In genomic region chr9:11149065-11149464, GRCh38 we compare ENCODE assay signal across 23 cellular contexts.
DNase-seq lines count a peak whose midpoint lies in the region; ATAC-seq and TF ChIP-seq lines count a peak whose summit lies in the region.
"Had no signal": no experiment of that assay in that cellular context is flagged by ENCODE, and none has a peak within 500 bp of the region (broad histone marks: within the 10 kb centered on the region; RNA-seq: fewer than 3 reads in every experiment).

No MANE protein-coding gene starts in this region.

- H3K4me3 Mint-ChIP-seq in CD8-positive, alpha-beta T cell, result no peak overlapping the region
- H3K4me3 Mint-ChIP-seq: activated naive CD4-positive, alpha-beta T cell treated with anti-CD3 and anti-CD28 coated beads, Interleukin-2, amount 50 U/mL, for 24 hours; activated T-cell treated with anti-CD3 and anti-CD28 coated beads, Interleukin-2, amount 50 U/mL, for 72 hours; CD4-positive, CD25-positive, alpha-beta regulatory T cell; stimulated activated naive CD8-positive, alpha-beta T cell treated with anti-CD3 and anti-CD28 coated beads, Interleukin-15, Interleukin-2, amounts not matched to agents 100 ng/mL and 50 ng/mL, for 24 hours had no signal

- WGBS in iPS DF 6.9 (ENCODE audit: insufficient coverage, insufficient read length), result no CpG with 5 or more reads among the region's 7 CpGs

- peaks cover 28% of the 10 kb centered on the region for H3K9me3 Mint-ChIP-seq in CD8-positive, alpha-beta T cell

- no peaks in the 10 kb centered on the region for H3K4me1 ChIP-seq in iPS DF 6.9 (ENCODE audit: control insufficient read depth, insufficient read depth, low read length)
- no peaks in the 10 kb centered on the region for H3K4me1 ChIP-seq in CD8-positive, alpha-beta T cell (ENCODE audit: insufficient read depth, low read length)
- H3K4me1 ChIP-seq: psoas muscle, tibial nerve had no signal

- no peaks in the 10 kb centered on the region for H3K27me3 ChIP-seq in iPS DF 6.9 (ENCODE audit: control insufficient read depth, insufficient read depth, low read length)
- H3K27me3 ChIP-seq in CD8-positive, alpha-beta T cell (ENCODE audit: insufficient read depth, low read length), result no peaks in the 10 kb centered on the region
- H3K27me3 ChIP-seq: tibial nerve had no signal

- H3K27ac ChIP-seq in C4-2B (no peak overlapping the region), iPS DF 6.9 (ENCODE audit: low read length) (no peak overlapping the region)
- H3K27ac ChIP-seq in CD8-positive, alpha-beta T cell (ENCODE audit: low read depth, low read length), result no peak overlapping the region
- H3K27ac ChIP-seq: psoas muscle, tibial nerve had no signal

- no peak overlapping the region for H3K27ac Mint-ChIP-seq in CD8-positive, alpha-beta T cell
- H3K27ac Mint-ChIP-seq: activated naive CD4-positive, alpha-beta T cell treated with anti-CD3 and anti-CD28 coated beads, Interleukin-2, amount 50 U/mL, for 24 hours; activated T-cell treated with anti-CD3 and anti-CD28 coated beads, Interleukin-2, amount 50 U/mL, for 72 hours; CD4-positive, CD25-positive, alpha-beta regulatory T cell; stimulated activated naive CD8-positive, alpha-beta T cell treated with anti-CD3 and anti-CD28 coated beads, Interleukin-15, Interleukin-2, amounts not matched to agents 100 ng/mL and 50 ng/mL, for 24 hours had no signal

- intact Hi-C loops in CD8-positive, alpha-beta T cell (cut with DNase I, micrococcal nuclease), result no loop called here
- intact Hi-C loops in left cardiac atrium (cut with DNase I), result no loop called here

- no peaks in the 10 kb centered on the region for H3K9me3 ChIP-seq in iPS DF 6.9 (ENCODE audit: control insufficient read depth, insufficient read depth, low read length)
- H3K9me3 ChIP-seq in CD8-positive, alpha-beta T cell (ENCODE audit: low read length), result no peaks in the 10 kb centered on the region
- H3K9me3 ChIP-seq: psoas muscle, tibial nerve had no signal

- no peak for ATAC-seq in CD8-positive, alpha-beta T cell
- no peak for ATAC-seq in left cardiac atrium
- ATAC-seq: activated T-cell treated with anti-CD3 and anti-CD28 coated beads, Interleukin-2, amount 50 U/mL, for 72 hours; HCT116; left ventricle myocardium superior; psoas muscle had no signal

- H3K4me3 ChIP-seq in iPS DF 6.9 (ENCODE audit: low read length), result no peak overlapping the region
- H3K4me3 ChIP-seq in CD8-positive, alpha-beta T cell (ENCODE audit: low read depth, low read length), result no peak overlapping the region
- H3K4me3 ChIP-seq: psoas muscle, smooth muscle cell, tibial nerve had no signal

- CTCF ChIA-PET in CD8-positive, alpha-beta T cell (lab: Charles Lee), result no interaction called here

- no peaks in the 10 kb centered on the region for H3K27me3 Mint-ChIP-seq in CD8-positive, alpha-beta T cell (ENCODE audit: low read depth)
- H3K27me3 Mint-ChIP-seq: activated naive CD4-positive, alpha-beta T cell treated with anti-CD3 and anti-CD28 coated beads, Interleukin-2, amount 50 U/mL, for 24 hours; CD4-positive, CD25-positive, alpha-beta regulatory T cell; stimulated activated naive CD8-positive, alpha-beta T cell treated with anti-CD3 and anti-CD28 coated beads, Interleukin-15, Interleukin-2, amounts not matched to agents 100 ng/mL and 50 ng/mL, for 24 hours had no signal

- no peaks in the 10 kb centered on the region for H3K36me3 Mint-ChIP-seq in CD8-positive, alpha-beta T cell
- H3K36me3 Mint-ChIP-seq: activated naive CD4-positive, alpha-beta T cell treated with anti-CD3 and anti-CD28 coated beads, Interleukin-2, amount 50 U/mL, for 24 hours; CD4-positive, CD25-positive, alpha-beta regulatory T cell had no signal

- no peaks in the 10 kb centered on the region for H3K4me1 Mint-ChIP-seq in CD8-positive, alpha-beta T cell (ENCODE audit: low read depth)
- H3K4me1 Mint-ChIP-seq: activated naive CD4-positive, alpha-beta T cell treated with anti-CD3 and anti-CD28 coated beads, Interleukin-2, amount 50 U/mL, for 24 hours; CD4-positive, CD25-positive, alpha-beta regulatory T cell had no signal

- H3K36me3 ChIP-seq in iPS DF 6.9 (ENCODE audit: control insufficient read depth, insufficient read depth, low read length), result no peaks in the 10 kb centered on the region
- no peaks in the 10 kb centered on the region for H3K36me3 ChIP-seq in CD8-positive, alpha-beta T cell (ENCODE audit: insufficient read depth, low read length)
- H3K36me3 ChIP-seq: tibial nerve had no signal

- POLR2A ChIA-PET in CD8-positive, alpha-beta T cell (lab: Charles Lee), result no interaction called here

- peak; percentile 62 for TF ChIP-seq CTCF in C4-2B (conservative IDR thresholded peaks at IDR 0.05)
- no peak for TF ChIP-seq CTCF in CD8-positive, alpha-beta T cell (IDR thresholded peaks at IDR 0.05)

- DNase-seq in HT-29 (ENCODE audit: low spot score), result peak; percentile 2
- DNase-seq in OCI-M1 (lab: John Stamatoyannopoulos, UW), result peak; percentile 86
- DNase-seq in iPS DF 6.9 (ENCODE audit: low read depth, low spot score), result peak; percentile 27
- DNase-seq in CD8-positive, alpha-beta T cell, result no peak
- no peak for DNase-seq in stimulated activated naive CD4-positive, alpha-beta T cell (lab: John Stamatoyannopoulos, UW)
- DNase-seq in MV-4-11 (lab: John Stamatoyannopoulos, UW), result no peak
- DNase-seq in left cardiac atrium, result no peak
- DNase-seq: activated T-cell treated with anti-CD3 and anti-CD28 coated beads, Interleukin-2, amount 50 U/mL, for 72 hours; aorta; CD4-positive, CD25-positive, alpha-beta regulatory T cell; effector memory CD4-positive, alpha-beta T cell; IMR-90; left ventricle myocardium superior; NCI-H2029 treated with DMSO at 0.1 percent for 48 hours; NCI-H446 treated with DMSO at 0.1 percent for 48 hours; psoas muscle; stimulated activated CD4-positive, alpha-beta T cell treated with anti-CD3 and anti-CD28 coated beads, Interleukin-4, amount 100 ng/mL, for 1 hour had no signal

Comparison
In these comparisons a context has a peak if more than half of its experiments do, and no peak if none do; other contexts are left out.
1. DNase-seq: peak in HT-29 (single experiment), OCI-M1 (single experiment) and iPS DF 6.9 (single experiment); none in CD8-positive, alpha-beta T cell (0 of 7), stimulated activated naive CD4-positive, alpha-beta T cell (0 of 6), MV-4-11 (single experiment) and left cardiac atrium (single experiment).